In genomic region chr4:113740857-113741379, GRCh38 we compare ENCODE assay signal across 12 cellular contexts.
"Had no signal": no experiment of that assay in that cellular context is flagged by ENCODE, and none has a peak within 500 bp of the region (broad histone marks: within the 10 kb centered on the region; RNA-seq: fewer than 3 reads in every experiment).

No MANE protein-coding gene starts in this region.

- H3K4me3 ChIP-seq: heart right ventricle, left ventricle myocardium inferior had no signal

- H3K27ac ChIP-seq: brain microvascular endothelial cell had no signal

- ATAC-seq: heart right ventricle; sciatic nerve; stimulated activated naive B cell treated with anti-CD40 and anti-IgM and Interleukin-4, amounts not matched to agents 10 μg/mL and 1 μg/mL and 100 μg/mL, for 72 hours had no signal

- H3K27me3 ChIP-seq: brain microvascular endothelial cell, heart right ventricle had no signal

- H3K9me3 ChIP-seq: heart right ventricle, left ventricle myocardium inferior had no signal

- H3K36me3 ChIP-seq: brain microvascular endothelial cell, left ventricle myocardium inferior had no signal

- DNase-seq: activated CD4-positive, alpha-beta T cell treated with anti-CD3 and anti-CD28 coated beads for 1 hour; amniotic stem cell; brain microvascular endothelial cell; foreskin melanocyte; heart right ventricle; islet precursor cell; left ventricle myocardium inferior; mesendoderm; stimulated activated CD4-positive, alpha-beta T cell treated with anti-CD3 and anti-CD28 coated beads, Interleukin-2, amount 100 ng/mL, for 24 hours; stimulated activated naive B cell treated with anti-CD40 and anti-IgM and Interleukin-4, amounts not matched to agents 10 μg/mL and 1 μg/mL and 100 μg/mL, for 72 hours; SW 1271 had no signal
